In the genomic region with DNA sequence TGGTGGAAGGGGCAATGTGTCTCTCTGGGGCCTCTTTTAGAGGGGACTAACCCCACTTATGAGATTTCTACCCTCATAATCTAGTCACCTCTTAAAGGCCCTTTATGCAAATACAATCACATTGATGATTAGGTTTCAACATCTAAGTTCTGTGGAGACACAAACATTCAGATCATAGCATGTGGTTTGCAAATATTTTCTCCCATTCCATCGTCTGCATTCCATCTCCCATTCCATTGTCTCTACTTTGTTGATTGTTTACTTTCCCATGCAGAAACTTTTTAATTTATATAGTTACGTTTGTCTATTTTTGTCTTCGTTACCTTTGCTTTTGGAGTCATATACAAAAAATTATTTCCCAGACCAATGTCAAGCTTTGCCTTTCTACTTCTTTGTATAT, we compare ENCODE assay signal across 12 cellular contexts.
"Had no signal": no experiment of that assay in that cellular context is flagged by ENCODE, and none has a peak within 500 bp of the region (broad histone marks: within the 10 kb centered on the region; RNA-seq: fewer than 3 reads in every experiment).

No MANE protein-coding gene starts in this region.

- H3K36me3 Mint-ChIP-seq: activated naive CD4-positive, alpha-beta T cell treated with anti-CD3 and anti-CD28 coated beads, Interleukin-2, amount 10 ng/mL, durations not matched to agents 7 days and 5 days; mesothelial cell of epicardium; naive B cell had no signal

- H3K27ac ChIP-seq: gastroesophageal sphincter, hepatocyte, thyroid gland had no signal

- H3K4me3 Mint-ChIP-seq: activated naive CD4-positive, alpha-beta T cell treated with anti-CD3 and anti-CD28 coated beads, Interleukin-2, amount 10 ng/mL, durations not matched to agents 7 days and 5 days; mesothelial cell of epicardium; naive B cell had no signal

- H3K79me2 ChIP-seq: hepatocyte had no signal

- DNase-seq: activated CD4-positive, alpha-beta T cell treated with anti-CD3 and anti-CD28 coated beads, Interleukin-2, amount 50 U/mL, for 1 hour; activated naive CD4-positive, alpha-beta T cell treated with anti-CD3 and anti-CD28 coated beads, Interleukin-2, amount 10 ng/mL, durations not matched to agents 7 days and 5 days; activated T-cell treated with anti-CD3 and anti-CD28 coated beads for 4 hours; amniotic stem cell; kidney glomerular epithelial cell; naive B cell; small intestine; thyroid gland had no signal

- H3K27me3 ChIP-seq: gastroesophageal sphincter, hepatocyte, thyroid gland had no signal

- H2AFZ ChIP-seq: hepatocyte had no signal

- H3K27me3 Mint-ChIP-seq: activated naive CD4-positive, alpha-beta T cell treated with anti-CD3 and anti-CD28 coated beads, Interleukin-2, amount 10 ng/mL, durations not matched to agents 7 days and 5 days; naive B cell had no signal

- H3K27ac Mint-ChIP-seq: activated naive CD4-positive, alpha-beta T cell treated with anti-CD3 and anti-CD28 coated beads, Interleukin-2, amount 10 ng/mL, durations not matched to agents 7 days and 5 days; activated T-helper 2 cell treated with anti-CD3 and anti-CD28 coated beads, Interferon-gamma antibody, Interleukin-2, Interleukin-4, amounts not matched to agents 10 μg/mL and 5 μg/mL and 100 μg/mL, durations not matched to agents 14 hours and 24 hours and 36 hours; mesothelial cell of epicardium; naive B cell had no signal

- H3K4me1 Mint-ChIP-seq: activated naive CD4-positive, alpha-beta T cell treated with anti-CD3 and anti-CD28 coated beads, Interleukin-2, amount 10 ng/mL, durations not matched to agents 7 days and 5 days; mesothelial cell of epicardium; naive B cell had no signal

- H3K4me2 ChIP-seq: hepatocyte had no signal

- H3K36me3 ChIP-seq: gastroesophageal sphincter, thyroid gland had no signal

- H3K4me1 ChIP-seq: gastroesophageal sphincter had no signal

- H3K4me3 ChIP-seq: gastroesophageal sphincter, hepatocyte, thyroid gland had no signal

- H3K9me3 ChIP-seq: gastroesophageal sphincter, thyroid gland had no signal
